Comparison of ENCODE assay signal across 33 cellular contexts in the genomic region with DNA sequence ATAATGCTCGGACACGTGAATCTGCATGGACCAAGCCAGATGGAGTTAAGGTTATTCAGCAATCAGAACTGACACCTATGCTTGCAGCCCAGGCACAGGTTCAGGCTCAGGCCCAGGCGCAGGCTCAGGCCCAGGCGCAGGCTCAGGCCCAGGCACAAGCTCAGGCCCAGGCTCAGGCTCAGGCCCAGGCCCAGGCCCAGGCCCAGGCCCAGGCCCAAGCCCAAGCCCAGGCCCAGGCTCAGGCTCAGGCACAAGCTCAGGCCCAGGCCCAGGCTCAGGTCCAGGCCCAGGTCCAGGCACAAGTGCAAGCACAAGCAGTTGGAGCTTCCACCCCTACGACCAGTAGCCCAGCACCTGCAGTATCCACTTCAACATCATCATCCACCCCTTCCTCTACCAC. TPM values are rescaled to one million over a fixed set of nuclear protein-coding genes. Genes with fewer than 3 reads are reported as not detected.
"Had no signal": no experiment of that assay in that cellular context is flagged by ENCODE, and none has a peak within 500 bp of the region (broad histone marks: within the 10 kb centered on the region; RNA-seq: fewer than 3 reads in every experiment).

No MANE protein-coding gene starts in this region.

- FAIRE-seq: endometrium, keratinocyte had no signal

- H3K4me1 ChIP-seq: esophagus squamous epithelium, parathyroid adenoma, suprapubic skin, vagina had no signal

- H3K9me3 ChIP-seq: esophagus squamous epithelium, mucosa of descending colon, suprapubic skin, transverse colon, vagina had no signal

- H3K4me3 ChIP-seq: esophagus squamous epithelium, lung, mucosa of descending colon, smooth muscle cell, suprapubic skin, transverse colon, vagina had no signal

- H3K27ac Mint-ChIP-seq: effector memory CD8-positive, alpha-beta T cell; memory B cell; mesothelial cell of epicardium; natural killer cell treated with Interleukin-12 subunit alpha and Interleukin-12 subunit beta and Interleukin-15 and Interleukin-18, amount 100 ng/mL, for 72 hours; progenitor cell of endocrine pancreas had no signal

- H3K9me3 Mint-ChIP-seq: effector memory CD8-positive, alpha-beta T cell; memory B cell; mesothelial cell of epicardium; naive B cell; natural killer cell treated with Interleukin-12 subunit alpha and Interleukin-12 subunit beta and Interleukin-15 and Interleukin-18, amount 100 ng/mL, for 72 hours; neural crest cell; stimulated activated naive CD8-positive, alpha-beta T cell treated with anti-CD3 and anti-CD28 coated beads, Interleukin-15, amount 100 ng/mL, for 72 hours had no signal

- H3K4me2 ChIP-seq: smooth muscle cell had no signal

- H3K27ac ChIP-seq: esophagus squamous epithelium, parathyroid adenoma, suprapubic skin, transverse colon, vagina had no signal

- H3K4me3 Mint-ChIP-seq: effector memory CD8-positive, alpha-beta T cell; memory B cell; mesothelial cell of epicardium; naive B cell; natural killer cell treated with Interleukin-12 subunit alpha and Interleukin-12 subunit beta and Interleukin-15 and Interleukin-18, amount 100 ng/mL, for 72 hours; neural crest cell; stimulated activated naive CD8-positive, alpha-beta T cell treated with anti-CD3 and anti-CD28 coated beads, Interleukin-15, amount 100 ng/mL, for 72 hours had no signal

- ATAC-seq: effector memory CD8-positive, alpha-beta T cell; left lobe of liver; mucosa of descending colon; natural killer cell treated with Interleukin-12 subunit alpha and Interleukin-12 subunit beta and Interleukin-15 and Interleukin-18, amount 100 ng/mL, for 72 hours; sciatic nerve; stimulated activated naive CD8-positive, alpha-beta T cell treated with anti-CD3 and anti-CD28 coated beads, Interleukin-15, amount 100 ng/mL, for 72 hours had no signal

- H3K27me3 Mint-ChIP-seq: effector memory CD8-positive, alpha-beta T cell; memory B cell; naive B cell; natural killer cell treated with Interleukin-12 subunit alpha and Interleukin-12 subunit beta and Interleukin-15 and Interleukin-18, amount 100 ng/mL, for 72 hours; progenitor cell of endocrine pancreas; stimulated activated naive CD8-positive, alpha-beta T cell treated with anti-CD3 and anti-CD28 coated beads, Interleukin-15, amount 100 ng/mL, for 72 hours had no signal

- DNase-seq: cortex of kidney; effector memory CD8-positive, alpha-beta T cell; erythroblast; esophagus squamous epithelium; foreskin melanocyte; head of caudate nucleus; naive B cell; stimulated activated CD4-positive, alpha-beta T cell treated with anti-CD3 and anti-CD28 coated beads, Interleukin-12 subunit alpha, Interleukin-12 subunit beta, amount 100 ng/mL, for 4 hours; stimulated activated CD4-positive, alpha-beta T cell treated with anti-CD3 and anti-CD28 coated beads, Interleukin-1b, Interleukin-23, amount 100 ng/mL, for 48 hours; stimulated activated CD4-positive, alpha-beta T cell treated with anti-CD3 and anti-CD28 coated beads, Interleukin-4, amount 100 ng/mL, for 1 hour; stimulated activated CD8-positive, alpha-beta memory T cell treated with anti-CD3 and anti-CD28 coated beads, Interleukin-4, amount 100 ng/mL, for 48 hours; stimulated activated naive CD4-positive, alpha-beta T cell; stimulated activated naive CD8-positive, alpha-beta T cell treated with anti-CD3 and anti-CD28 coated beads, Interleukin-15, amount 100 ng/mL, for 72 hours; transverse colon had no signal

- H2AFZ ChIP-seq: parathyroid adenoma had no signal

- H3K27me3 ChIP-seq: esophagus squamous epithelium, suprapubic skin, transverse colon, vagina had no signal

- H3K9ac ChIP-seq: parathyroid adenoma had no signal

RNA-seq across cellular contexts. Expression of a gene that starts 57.1 kb away (rescaled TPM):
- total RNA-seq: dermis microvascular lymphatic vessel endothelial cell; esophagus squamous epithelium; left lobe of liver; liver; lung; mesothelial cell of epicardium; mucosa of descending colon; natural killer cell treated with Interleukin-12 subunit alpha and Interleukin-12 subunit beta and Interleukin-15 and Interleukin-18, amount 100 ng/mL, for 72 hours; neural crest cell; osteoblast; progenitor cell of endocrine pancreas; sciatic nerve; smooth muscle cell; suprapubic skin; transverse colon; ureter; vagina had no signal
- polyA plus RNA-seq: keratinocyte, liver, lung, smooth muscle cell had no signal
